ENCODE assay signal across 9 cellular contexts in genomic region chr1:27301052-27301422, GRCh38. TPM values are rescaled to one million over a fixed set of nuclear protein-coding genes. Genes with fewer than 3 reads are reported as not detected.
DNase-seq lines count a peak whose midpoint lies in the region; ATAC-seq and TF ChIP-seq lines count a peak whose summit lies in the region.
"Had no signal": no experiment of that assay in that cellular context is flagged by ENCODE, and none has a peak within 500 bp of the region (broad histone marks: within the 10 kb centered on the region; RNA-seq: fewer than 3 reads in every experiment).

No MANE protein-coding gene starts in this region.

- H3K27me3 ChIP-seq in mesenchymal stem cell (ENCODE audit: control insufficient read depth in 1 of 2, insufficient read depth in 1 of 2, low read length in 2 of 2) (no peaks in the 10 kb centered on the region), psoas muscle (ENCODE audit: insufficient read depth in 3 of 3, low read length in 2 of 3) (no peaks in the 10 kb centered on the region)

- peak overlapping the region; percentile 66 to 88 for H3K4ac ChIP-seq in mesenchymal stem cell (ENCODE audit: low read depth in 1 of 2, low read length in 2 of 2)

- H2BK120ac ChIP-seq in mesenchymal stem cell (ENCODE audit: low read depth, low read length), result no peak overlapping the region

- H3K9me3 ChIP-seq in mesenchymal stem cell (ENCODE audit: control insufficient read depth, low read length) (no peaks in the 10 kb centered on the region), psoas muscle (no peaks in the 10 kb centered on the region)
- H3K9me3 ChIP-seq: thoracic aorta had no signal

- peak overlapping the region; percentile 90 for H2AK5ac ChIP-seq in mesenchymal stem cell (ENCODE audit: low read length, severe bottlenecking)

- peak overlapping the region; percentile 42 for H3K27ac ChIP-seq in angular gyrus (ENCODE audit: low read depth, low read length)
- H3K27ac ChIP-seq in mesenchymal stem cell (ENCODE audit: low read length, poor library complexity, severe bottlenecking), result peak overlapping the region; percentile 98
- peak overlapping the region; percentile 63 for H3K27ac ChIP-seq in substantia nigra (ENCODE audit: low read depth, low read length, poor library complexity, severe bottlenecking)
- H3K27ac ChIP-seq in psoas muscle, result no peak overlapping the region

- H3K79me1 ChIP-seq in mesenchymal stem cell (replicated peaks; ENCODE audit: low read length, poor library complexity, severe bottlenecking), result peaks cover 3% of the 10 kb centered on the region

- no peak overlapping the region for H3K4me3 ChIP-seq in mesenchymal stem cell (ENCODE audit: insufficient read depth in 1 of 2, low read depth in 1 of 2, low read length in 2 of 2)
- no peak overlapping the region for H3K4me3 ChIP-seq in psoas muscle
- H3K4me3 ChIP-seq: thoracic aorta had no signal

- peaks cover 35 to 63% of the 10 kb centered on the region in 2 experiments for H3K36me3 ChIP-seq in mesenchymal stem cell (ENCODE audit: control insufficient read depth in 1 of 2, insufficient read depth in 2 of 2, low read depth in 1 of 2, low read length in 2 of 2)
- H3K36me3 ChIP-seq in psoas muscle (ENCODE audit: insufficient read depth in 1 of 2, low read depth in 1 of 2), result peaks cover 0 to 83% of the 10 kb centered on the region in 2 donors

- no peak overlapping the region for H3K23ac ChIP-seq in mesenchymal stem cell (ENCODE audit: low read length in 2 of 2)

- H2BK15ac ChIP-seq in mesenchymal stem cell (ENCODE audit: low read depth, poor library complexity, severe bottlenecking), result peak overlapping the region; percentile 62

- no peak overlapping the region for H3K4me2 ChIP-seq in mesenchymal stem cell (ENCODE audit: low read length, poor library complexity, severe bottlenecking)

- peak overlapping the region; percentile 63 to 90 for H3K18ac ChIP-seq in mesenchymal stem cell (ENCODE audit: low read depth in 1 of 2, low read length in 2 of 2)

- H2BK5ac ChIP-seq in mesenchymal stem cell (ENCODE audit: low read depth, low read length, poor library complexity, severe bottlenecking), result no peak overlapping the region

- intact Hi-C loops in psoas muscle (cut with DNase I), result loop anchor here (2.0 kb wide), 3 partner anchors 58 to 94 kb away; partner anchors contain the start of gene GPR3 (in 1 of the 2)

- peak overlapping the region in 1 of 2 experiments; percentile 88 for H3K14ac ChIP-seq in mesenchymal stem cell (ENCODE audit: low read length in 2 of 2)

- peak overlapping the region; percentile 75 for H4K91ac ChIP-seq in mesenchymal stem cell (ENCODE audit: low read length)

- peak overlapping the region; percentile 92 to 96 for H2BK12ac ChIP-seq in mesenchymal stem cell (ENCODE audit: low read length in 2 of 2)

- ATAC-seq in psoas muscle, result no peak
- no peak for ATAC-seq in GM18909 (IDR thresholded peaks at IDR 0.05; ENCODE audit: poor library complexity, unreplicated experiment)

- H3K4me1 ChIP-seq in mesenchymal stem cell (ENCODE audit: control insufficient read depth, insufficient read depth, low read depth, low read length) (peaks cover 40% of the 10 kb centered on the region), psoas muscle (peaks cover 30% of the 10 kb centered on the region)

- H4K8ac ChIP-seq in mesenchymal stem cell (ENCODE audit: low read length), result peak overlapping the region; percentile 86

- WGBS in mesenchymal stem cell, result 57% methylated on average over 8 of the region's 8 CpGs
- WGBS in psoas muscle, 3 donors, result 66 to 73% (median 71%) methylated on average over 8 of the region's 8 CpGs

- TF ChIP-seq CTCF in psoas muscle (IDR thresholded peaks at IDR 0.05), result no peak

- DNase-seq in DMS53 (lab: John Stamatoyannopoulos, UW) (peak; percentile 55), DMS53 treated with DMSO at 0.1 percent for 48 hours (lab: John Stamatoyannopoulos, UW; ENCODE audit: unreplicated experiment) (no peak), mesenchymal stem cell (no peak), substantia nigra (lab: John Stamatoyannopoulos, UW) (peak in 2 of 49 donors; percentile 40 to 59), psoas muscle (no peak)
- no peak for DNase-seq in stimulated activated naive CD4-positive, alpha-beta T cell treated with Interleukin-2 at 50 U/mL for 16 hours (lab: John Stamatoyannopoulos, UW)

- H3K9ac ChIP-seq in mesenchymal stem cell (ENCODE audit: low read length), result peak overlapping the region; percentile 63

- H2AFZ ChIP-seq in mesenchymal stem cell (ENCODE audit: low read depth, low read length), result peak overlapping the region; percentile 68

RNA-seq across cellular contexts. Expression of gene TMEM222, which starts 20.9 kb away (rescaled TPM):
- 37.1 TPM for polyA plus RNA-seq in mesenchymal stem cell (2013, experiment 1 of 2)
- 36.1 TPM for polyA plus RNA-seq in mesenchymal stem cell (2013, experiment 2 of 2)
- 10 to 100 TPM; 20.7 to 35.0 (median 23.8) TPM for total RNA-seq in psoas muscle
- polyA plus RNA-seq in psoas muscle, result 10 to 100 TPM; 30.8 to 50.2 (median 40.6) TPM

RNA-seq across cellular contexts. Expression of gene SYTL1, which starts 40.8 kb away (rescaled TPM):
- polyA plus RNA-seq in mesenchymal stem cell (2013, experiment 1 of 2), result 0.39 TPM
- 0.59 TPM for polyA plus RNA-seq in mesenchymal stem cell (2013, experiment 2 of 2)
- total RNA-seq in psoas muscle, result 1 to 10 TPM in 1 of 4 donors, under 1 TPM in 3; 0.41 to 1.3 (median 0.68) TPM
- under 1 TPM; 0.13 to 0.23 (median 0.14) TPM for polyA plus RNA-seq in psoas muscle
